In the genomic region with DNA sequence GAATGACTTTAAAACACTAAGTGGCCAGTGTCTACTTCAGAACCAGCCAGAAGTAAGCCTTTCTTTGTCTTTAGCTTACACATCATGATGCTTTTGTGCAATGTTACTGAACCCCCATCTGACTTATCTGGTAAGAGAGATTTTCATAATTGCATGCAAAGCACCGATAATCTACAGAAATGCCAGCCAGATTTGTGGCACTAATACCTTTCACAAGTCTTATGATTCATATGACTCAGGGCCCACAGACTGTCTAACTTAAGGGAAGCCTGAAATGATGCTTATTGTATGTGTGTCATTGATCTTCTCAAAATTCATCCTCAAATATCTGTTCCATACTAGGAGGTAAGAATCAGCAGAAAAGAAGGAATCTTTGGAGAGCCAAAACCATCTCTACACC, we compare ENCODE assay signal across 18 cellular contexts. TPM values are rescaled to one million over a fixed set of nuclear protein-coding genes. Genes with fewer than 3 reads are reported as not detected.
"Had no signal": no experiment of that assay in that cellular context is flagged by ENCODE, and none has a peak within 500 bp of the region (broad histone marks: within the 10 kb centered on the region; RNA-seq: fewer than 3 reads in every experiment).

No MANE protein-coding gene starts in this region.

- H3K27me3 ChIP-seq: esophagus muscularis mucosa, foreskin keratinocyte, hepatocyte had no signal

- H3K9me3 ChIP-seq: esophagus muscularis mucosa, prostate gland had no signal

- H3K36me3 Mint-ChIP-seq: activated naive CD4-positive, alpha-beta T cell treated with anti-CD3 and anti-CD28 coated beads, Interleukin-2, amount 50 U/mL, for 24 hours had no signal

- H3K27ac Mint-ChIP-seq: activated naive CD4-positive, alpha-beta T cell treated with anti-CD3 and anti-CD28 coated beads, Interleukin-2, amount 50 U/mL, for 24 hours had no signal

- H3K4me3 Mint-ChIP-seq: activated naive CD4-positive, alpha-beta T cell treated with anti-CD3 and anti-CD28 coated beads, Interleukin-2, amount 50 U/mL, for 24 hours; neural crest cell had no signal

- H3K36me3 ChIP-seq: esophagus muscularis mucosa, prostate gland had no signal

- H3K4me1 ChIP-seq: foreskin keratinocyte, prostate gland had no signal

- H2AFZ ChIP-seq: hepatocyte had no signal

- H3K27ac ChIP-seq: esophagus muscularis mucosa, foreskin keratinocyte, hepatocyte, prostate gland had no signal

- H3K9me3 Mint-ChIP-seq: activated naive CD4-positive, alpha-beta T cell treated with anti-CD3 and anti-CD28 coated beads, Interleukin-2, amount 50 U/mL, for 24 hours had no signal

- H3K4me1 Mint-ChIP-seq: activated naive CD4-positive, alpha-beta T cell treated with anti-CD3 and anti-CD28 coated beads, Interleukin-2, amount 50 U/mL, for 24 hours; neural crest cell had no signal

- DNase-seq: activated CD8-positive, alpha-beta memory T cell treated with anti-CD3 and anti-CD28 coated beads for 24 hours; activated CD8-positive, alpha-beta memory T cell treated with anti-CD3 and anti-CD28 coated beads, Interleukin-2, amount 50 U/mL, for 48 hours; activated gamma-delta T cell; dermis blood vessel endothelial cell; effector memory CD4-positive, alpha-beta T cell; foreskin keratinocyte; left cardiac atrium; right cardiac atrium; small intestine; stimulated activated CD4-positive, alpha-beta T cell treated with anti-CD3 and anti-CD28 coated beads, Interleukin-15, amount 100 ng/mL, for 24 hours; stimulated activated CD4-positive, alpha-beta T cell treated with anti-CD3 and anti-CD28 coated beads, Interleukin-2, amount 100 ng/mL, for 48 hours had no signal

- ATAC-seq: activated CD4-positive, CD25-positive, alpha-beta regulatory T cell treated with anti-CD3 and anti-CD28 coated beads, Interleukin-2, amount 50 U/mL, for 24 hours; foreskin keratinocyte had no signal

- H3K4me3 ChIP-seq: esophagus muscularis mucosa, hepatocyte, prostate gland had no signal

- H3K4me2 ChIP-seq: hepatocyte had no signal

RNA-seq across cellular contexts. Expression of gene IGF1, which starts 18.0 kb away (rescaled TPM):
- total RNA-seq: endothelial cell of umbilical vein, foreskin keratinocyte, neural crest cell had no signal
- polyA plus RNA-seq: foreskin keratinocyte had no signal
